In the genomic region with DNA sequence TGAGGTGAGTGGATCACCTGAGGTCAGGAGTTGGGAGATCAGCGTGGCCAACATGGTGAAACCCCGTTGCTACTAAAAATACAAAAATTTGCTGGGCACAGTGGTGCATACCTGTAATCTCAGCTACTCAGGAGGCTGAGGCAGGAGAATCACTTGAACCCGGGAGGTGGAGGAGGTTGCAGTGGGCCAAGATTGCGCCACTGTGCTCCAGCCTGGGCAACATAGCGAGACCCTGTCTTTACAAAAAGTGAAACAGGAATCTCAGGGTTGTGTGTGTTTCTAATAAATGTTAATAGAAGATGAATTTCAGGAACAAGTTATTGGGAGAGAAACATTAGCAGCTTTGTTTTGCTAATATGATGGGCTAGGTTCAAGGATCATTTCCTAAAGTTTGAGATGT, we compare ENCODE assay signal across 20 cellular contexts. TPM values are rescaled to one million over a fixed set of nuclear protein-coding genes. Genes with fewer than 3 reads are reported as not detected.
A peak's percentile ranks its signal among the peaks of the same experiment; 100 is the strongest.
DNase-seq lines count a peak whose midpoint lies in the region; ATAC-seq, FAIRE-seq and TF ChIP-seq lines count a peak whose summit lies in the region.
"Had no signal": no experiment of that assay in that cellular context is flagged by ENCODE, and none has a peak within 500 bp of the region (broad histone marks: within the 10 kb centered on the region; RNA-seq: fewer than 3 reads in every experiment).

No MANE protein-coding gene starts in this region.

- H3K4me1 ChIP-seq in esophagus squamous epithelium = peaks cover 5 to 26% (median 10%) of the 10 kb centered on the region in 3 donors

- DNase-seq in activated naive CD4-positive, alpha-beta T cell treated with anti-CD3 and anti-CD28 coated beads, Interleukin-2, amount 10 ng/mL, durations not matched to agents 7 days and 5 days = no peak
- DNase-seq in RWPE1 (ENCODE audit: low spot score) (no peak), esophagus squamous epithelium (lab: John Stamatoyannopoulos, UW) (no peak), A172 (ENCODE audit: low spot score) (no peak), frontal cortex (ENCODE audit: low spot score in 2 of 2) (no peak)
- no peak for DNase-seq in stimulated activated naive B cell treated with anti-CD40 and anti-IgM and Interleukin-4, amounts not matched to agents 10 μg/mL and 1 μg/mL and 100 μg/mL, for 72 hours
- DNase-seq: activated CD8-positive, alpha-beta memory T cell treated with anti-CD3 and anti-CD28 coated beads, Interleukin-2, amount 50 U/mL, for 48 hours; activated gamma-delta T cell treated with Interleukin-2 at 50 U/mL for 16 hours; effector CD4-positive, alpha-beta T cell; NCI-H187 treated with DMSO at 0.1 percent for 48 hours; NCI-H2227 treated with DMSO at 0.1 percent for 48 hours; NCI-H82; Right ventricle myocardium superior had no signal

- H3K36me3 ChIP-seq in esophagus squamous epithelium = no peaks in the 10 kb centered on the region
- H3K36me3 ChIP-seq: esophagus muscularis mucosa, vagina had no signal

- H3K27me3 Mint-ChIP-seq in activated naive CD4-positive, alpha-beta T cell treated with anti-CD3 and anti-CD28 coated beads, Interleukin-2, amount 50 U/mL, for 24 hours = no peaks in the 10 kb centered on the region
- H3K27me3 Mint-ChIP-seq in activated naive CD4-positive, alpha-beta T cell treated with anti-CD3 and anti-CD28 coated beads, Interleukin-2, amount 10 ng/mL, durations not matched to agents 7 days and 5 days = no peaks in the 10 kb centered on the region
- H3K27me3 Mint-ChIP-seq in stimulated activated naive B cell treated with anti-CD40 and anti-IgM and Interleukin-4, amounts not matched to agents 10 μg/mL and 1 μg/mL and 100 μg/mL, for 72 hours = no peaks in the 10 kb centered on the region

- no peak for TF ChIP-seq POLR2A in esophagus squamous epithelium (IDR thresholded peaks at IDR 0.05)

- H3K4me3 ChIP-seq in esophagus squamous epithelium = no peak overlapping the region
- H3K4me3 ChIP-seq: esophagus muscularis mucosa, vagina had no signal

- H3K9me3 ChIP-seq in esophagus squamous epithelium = peaks cover 0 to 7% (median 5%) of the 10 kb centered on the region in 3 donors

- peak overlapping the region; percentile 30 for H3K4me3 Mint-ChIP-seq in activated naive CD4-positive, alpha-beta T cell treated with anti-CD3 and anti-CD28 coated beads, Interleukin-2, amount 50 U/mL, for 24 hours
- no peak overlapping the region for H3K4me3 Mint-ChIP-seq in activated naive CD4-positive, alpha-beta T cell treated with anti-CD3 and anti-CD28 coated beads, Interleukin-2, amount 10 ng/mL, durations not matched to agents 7 days and 5 days
- no peak overlapping the region for H3K4me3 Mint-ChIP-seq in stimulated activated naive B cell treated with anti-CD40 and anti-IgM and Interleukin-4, amounts not matched to agents 10 μg/mL and 1 μg/mL and 100 μg/mL, for 72 hours
- H3K4me3 Mint-ChIP-seq: mesothelial cell of epicardium had no signal

- POLR2A ChIA-PET in RWPE1 (lab: Yijun Ruan, JAX; ENCODE audit: low non-redundant PET) = no interaction called here

- peak overlapping the region; percentile 69 for H3K27ac Mint-ChIP-seq in activated naive CD4-positive, alpha-beta T cell treated with anti-CD3 and anti-CD28 coated beads, Interleukin-2, amount 50 U/mL, for 24 hours
- H3K27ac Mint-ChIP-seq in activated naive CD4-positive, alpha-beta T cell treated with anti-CD3 and anti-CD28 coated beads, Interleukin-2, amount 10 ng/mL, durations not matched to agents 7 days and 5 days = no peak overlapping the region
- peak overlapping the region; percentile 92 for H3K27ac Mint-ChIP-seq in stimulated activated naive B cell treated with anti-CD40 and anti-IgM and Interleukin-4, amounts not matched to agents 10 μg/mL and 1 μg/mL and 100 μg/mL, for 72 hours

- H3K27ac ChIP-seq in RWPE1 (peak overlapping the region; percentile 67), esophagus squamous epithelium (peak overlapping the region in 3 of 4 donors; percentile 9 to 52 (median 15))
- H3K27ac ChIP-seq: esophagus muscularis mucosa, vagina had no signal

- FAIRE-seq in frontal cortex (lab: Jason Lieb, UNC) = no peak
- FAIRE-seq: astrocyte, G401.6 had no signal

- no peaks in the 10 kb centered on the region for H3K9me3 Mint-ChIP-seq in activated naive CD4-positive, alpha-beta T cell treated with anti-CD3 and anti-CD28 coated beads, Interleukin-2, amount 50 U/mL, for 24 hours
- peaks cover 13% of the 10 kb centered on the region for H3K9me3 Mint-ChIP-seq in activated naive CD4-positive, alpha-beta T cell treated with anti-CD3 and anti-CD28 coated beads, Interleukin-2, amount 10 ng/mL, durations not matched to agents 7 days and 5 days
- H3K9me3 Mint-ChIP-seq in stimulated activated naive B cell treated with anti-CD40 and anti-IgM and Interleukin-4, amounts not matched to agents 10 μg/mL and 1 μg/mL and 100 μg/mL, for 72 hours = peaks cover 8 to 17% of the 10 kb centered on the region in 2 donors

- TF ChIP-seq CTCF in RWPE1 (conservative IDR thresholded peaks at IDR 0.05; ENCODE audit: low read depth) = no peak
- TF ChIP-seq CTCF in esophagus squamous epithelium (IDR thresholded peaks at IDR 0.05) = no peak

- no peaks in the 10 kb centered on the region for H3K27me3 ChIP-seq in esophagus squamous epithelium
- H3K27me3 ChIP-seq: esophagus muscularis mucosa, vagina had no signal

- intact Hi-C loops in esophagus squamous epithelium (cut with DNase I) = no loop called here

- 69 to 81% methylated on average over 5 of the region's 5 CpGs for WGBS in esophagus squamous epithelium, 2 donors

- CTCF ChIA-PET in activated naive CD4-positive, alpha-beta T cell treated with anti-CD3 and anti-CD28 coated beads, Interleukin-2, amount 10 ng/mL, durations not matched to agents 7 days and 5 days (lab: Charles Lee) = interaction anchor here (1.2 kb wide), 1 partner anchor 35 kb away, joined by 3 read pairs; no protein-coding TSS in a partner anchor
- CTCF ChIA-PET in RWPE1 (lab: Yijun Ruan, JAX) = no interaction called here

- ATAC-seq in stimulated activated naive B cell treated with anti-CD40 and anti-IgM and Interleukin-4, amounts not matched to agents 10 μg/mL and 1 μg/mL and 100 μg/mL, for 72 hours (replicated peaks) = peak in 1 of 2 donors; percentile 7
- ATAC-seq in HG03354 (IDR thresholded peaks at IDR 0.05; ENCODE audit: poor library complexity, severe bottlenecking, unreplicated experiment) = no peak

- H3K4me1 Mint-ChIP-seq in activated naive CD4-positive, alpha-beta T cell treated with anti-CD3 and anti-CD28 coated beads, Interleukin-2, amount 50 U/mL, for 24 hours = peaks cover 82% of the 10 kb centered on the region
- H3K4me1 Mint-ChIP-seq in activated naive CD4-positive, alpha-beta T cell treated with anti-CD3 and anti-CD28 coated beads, Interleukin-2, amount 10 ng/mL, durations not matched to agents 7 days and 5 days = peaks cover 11% of the 10 kb centered on the region
- peaks cover 51 to 69% of the 10 kb centered on the region in 2 donors for H3K4me1 Mint-ChIP-seq in stimulated activated naive B cell treated with anti-CD40 and anti-IgM and Interleukin-4, amounts not matched to agents 10 μg/mL and 1 μg/mL and 100 μg/mL, for 72 hours

- H3K36me3 Mint-ChIP-seq in activated naive CD4-positive, alpha-beta T cell treated with anti-CD3 and anti-CD28 coated beads, Interleukin-2, amount 50 U/mL, for 24 hours = peaks cover 37% of the 10 kb centered on the region
- H3K36me3 Mint-ChIP-seq in activated naive CD4-positive, alpha-beta T cell treated with anti-CD3 and anti-CD28 coated beads, Interleukin-2, amount 10 ng/mL, durations not matched to agents 7 days and 5 days = peaks cover 34% of the 10 kb centered on the region
- H3K36me3 Mint-ChIP-seq in stimulated activated naive B cell treated with anti-CD40 and anti-IgM and Interleukin-4, amounts not matched to agents 10 μg/mL and 1 μg/mL and 100 μg/mL, for 72 hours = peaks cover 21 to 59% of the 10 kb centered on the region in 2 donors

RNA-seq across cellular contexts. Expression of a gene that starts 19.9 kb away (rescaled TPM):
- 10 to 100 TPM; 18.6 to 27.5 (median 22.1) TPM for total RNA-seq in esophagus squamous epithelium
- 21.3 and 22.7 TPM in 2 replicates for total RNA-seq in A172 (2014; rRNA removed; shearing (Covaris generic))
- 53.4 TPM for total RNA-seq in frontal cortex
